ENCODE assay signal across 9 cellular contexts in genomic region chr5:37738057-37738691, GRCh38.
A peak's percentile ranks its signal among the peaks of the same experiment; 100 is the strongest.
DNase-seq lines count a peak whose midpoint lies in the region; ATAC-seq, FAIRE-seq and TF ChIP-seq lines count a peak whose summit lies in the region.
"Had no signal": no experiment of that assay in that cellular context is flagged by ENCODE, and none has a peak within 500 bp of the region (broad histone marks: within the 10 kb centered on the region; RNA-seq: fewer than 3 reads in every experiment).

No MANE protein-coding gene starts in this region.

- no peaks in the 10 kb centered on the region for H4K20me1 ChIP-seq in H9 (ENCODE audit: control insufficient read depth, insufficient read depth, insufficient read length)

- H2AFZ ChIP-seq in H9 (ENCODE audit: low read length): no peak overlapping the region

- TF ChIP-seq CTCF in GM06990 (IDR thresholded peaks at IDR 0.05; ENCODE audit: insufficient read depth, low read length, poor library complexity, severe bottlenecking) (no peak), H9 (conservative IDR thresholded peaks at IDR 0.05) (no peak)

- H4K91ac ChIP-seq in H9 (ENCODE audit: insufficient read length, low read depth, low read length): no peak overlapping the region

- H3T11ph ChIP-seq in H9 (ENCODE audit: low read length): no peak overlapping the region

- intact Hi-C loops in aorta (cut with DNase I): no loop called here

- H3K27ac ChIP-seq in aorta (ENCODE audit: low read depth in 1 of 2, low read length in 2 of 2): no peak overlapping the region
- no peak overlapping the region for H3K27ac ChIP-seq in H9 (ENCODE audit: insufficient read length, low read depth, low read length)

- H3K27me3 Mint-ChIP-seq in H9 (ENCODE audit: low read depth): no peaks in the 10 kb centered on the region
- H3K27me3 Mint-ChIP-seq: activated B cell treated with CpG ODN at 0.5 μM for 24 hours had no signal

- no peak overlapping the region for H3K56ac ChIP-seq in H9 (ENCODE audit: insufficient read length, low read depth, low read length)

- no peak overlapping the region for H2BK15ac ChIP-seq in H9 (ENCODE audit: low read depth, low read length)

- peaks cover 2 to 4% of the 10 kb centered on the region in 2 experiments; a peak in 1 of 5 replicates for H3K9me3 Mint-ChIP-seq in H9
- H3K9me3 Mint-ChIP-seq: activated B cell treated with CpG ODN at 0.5 μM for 24 hours had no signal

- no peak overlapping the region for H3K4ac ChIP-seq in H9 (ENCODE audit: low read depth, low read length)

- no peak overlapping the region for H3K4me3 Mint-ChIP-seq in H9
- H3K4me3 Mint-ChIP-seq: activated B cell treated with CpG ODN at 0.5 μM for 24 hours had no signal

- ATAC-seq in GM21447 (IDR thresholded peaks at IDR 0.05; ENCODE audit: unreplicated experiment) (peak; percentile 87), aorta (ENCODE audit: low FRiP score) (peak; percentile 27)

- no peak overlapping the region for H4K5ac ChIP-seq in H9 (ENCODE audit: insufficient read length, low read depth, low read length)

- H2BK120ac ChIP-seq in H9 (ENCODE audit: low read depth, low read length, poor library complexity, severe bottlenecking): no peak overlapping the region

- no peaks in the 10 kb centered on the region for H3K27me3 ChIP-seq in GM06990 (replicated peaks; ENCODE audit: control insufficient read depth, insufficient read depth, low read length)
- H3K27me3 ChIP-seq in aorta (ENCODE audit: control insufficient read depth in 1 of 2, insufficient read depth in 2 of 2, low read length in 1 of 2): no peaks in the 10 kb centered on the region
- H3K27me3 ChIP-seq in H9 (ENCODE audit: insufficient read depth, low read length): no peaks in the 10 kb centered on the region

- H2BK5ac ChIP-seq in H9 (ENCODE audit: insufficient read length, low read length): no peak overlapping the region

- H3K14ac ChIP-seq in H9 (ENCODE audit: insufficient read depth, low read length): no peak overlapping the region

- no peak overlapping the region for H3K23ac ChIP-seq in H9 (ENCODE audit: insufficient read length, low read depth, low read length)

- H3K23me2 ChIP-seq in H9 (ENCODE audit: insufficient read length, low read depth, low read length, poor library complexity, severe bottlenecking): no peaks in the 10 kb centered on the region

- peaks cover 8 to 19% (median 10%) of the 10 kb centered on the region in 3 experiments for H3K36me3 Mint-ChIP-seq in H9 (ENCODE audit: insufficient read depth in 1 of 3, low read depth in 3 of 3)

- H3K4me3 ChIP-seq in GM06990 (replicated peaks; ENCODE audit: low read depth, low read length): no peak overlapping the region
- no peak overlapping the region for H3K4me3 ChIP-seq in aorta (ENCODE audit: low read length in 2 of 2)

- no peaks in the 10 kb centered on the region for H3K4me1 Mint-ChIP-seq in H9
- H3K4me1 Mint-ChIP-seq: activated B cell treated with CpG ODN at 0.5 μM for 24 hours had no signal

- no peaks in the 10 kb centered on the region for H3K79me2 ChIP-seq in H9 (ENCODE audit: insufficient read depth, low read length)

- no peak overlapping the region for H2BK12ac ChIP-seq in H9 (ENCODE audit: insufficient read length, low read depth, low read length)

- peak; percentile 36 for DNase-seq in GM06990 (ENCODE audit: extremely low read depth, insufficient read length)
- peak; percentile 99 for DNase-seq in HS-5 (ENCODE audit: low read depth)
- peak; percentile 91 for DNase-seq in SW480 (ENCODE audit: low spot score)
- DNase-seq in frontal cortex (ENCODE audit: low spot score in 2 of 2): no peak
- no peak for DNase-seq in aorta
- DNase-seq in H9: no peak
- no peak for DNase-seq in COR-L47 (lab: John Stamatoyannopoulos, UW)
- DNase-seq: activated B cell treated with CpG ODN at 0.5 μM for 24 hours had no signal

- no peak overlapping the region for H3K9ac ChIP-seq in H9 (ENCODE audit: extremely low read depth, insufficient read length, low read length)

- H3K9me3 ChIP-seq in aorta (ENCODE audit: control insufficient read depth, low read length) (no peaks in the 10 kb centered on the region), H9 (ENCODE audit: control insufficient read depth, low read depth, low read length) (no peaks in the 10 kb centered on the region)

- no peak overlapping the region for H3K4me2 ChIP-seq in H9 (ENCODE audit: insufficient read depth, insufficient read length, low read length)

- H2BK20ac ChIP-seq in H9 (ENCODE audit: low read depth, low read length, poor library complexity, severe bottlenecking): no peak overlapping the region

- H2AK5ac ChIP-seq in H9 (ENCODE audit: insufficient read length, low read length): no peak overlapping the region

- 64 to 75% methylated on average over 4 of the region's 4 CpGs for WGBS in aorta, 2 donors
- no CpG with 5 or more reads among the region's 4 CpGs for WGBS in H9 (ENCODE audit: extremely low coverage, insufficient read length, low lambda C conversion rate)

- H3K4me1 ChIP-seq in aorta (ENCODE audit: control insufficient read depth in 1 of 2, insufficient read depth in 2 of 2, low read length in 2 of 2): peaks cover 2 to 3% of the 10 kb centered on the region in 2 donors
- no peaks in the 10 kb centered on the region for H3K4me1 ChIP-seq in H9 (ENCODE audit: insufficient read depth, low read length)

- H3K18ac ChIP-seq in H9 (ENCODE audit: insufficient read length, low read depth, low read length): no peak overlapping the region

- no peak overlapping the region for H4K8ac ChIP-seq in H9 (replicated peaks; ENCODE audit: insufficient read length, low read depth, low read length)

- no peaks in the 10 kb centered on the region for H3K79me1 ChIP-seq in H9 (ENCODE audit: insufficient read depth, low read depth, low read length, poor library complexity, severe bottlenecking)

- peak; percentile 17 for FAIRE-seq in frontal cortex (lab: Jason Lieb, UNC)

- H3K27ac Mint-ChIP-seq in H9: no peak overlapping the region
- H3K27ac Mint-ChIP-seq: activated B cell treated with CpG ODN at 0.5 μM for 24 hours had no signal

- H3K36me3 ChIP-seq in GM06990 (ENCODE audit: control insufficient read depth, insufficient read depth, low read length): no peaks in the 10 kb centered on the region; the same call in 1 of the 2 replicates
- peaks cover 0 to 2% of the 10 kb centered on the region in 2 donors for H3K36me3 ChIP-seq in aorta (ENCODE audit: control insufficient read depth in 1 of 2, insufficient read depth in 2 of 2, low read length in 1 of 2)

Comparison
In these comparisons a context has a peak if more than half of its experiments do, and no peak if none do; other contexts are left out.
1. DNase-seq: peak in GM06990 (single experiment), HS-5 (single experiment) and SW480 (single experiment); none in frontal cortex (0 of 2), aorta (0 of 2), H9 (single experiment) and COR-L47 (single experiment).